ENCODE assay signal across 12 cellular contexts in the genomic region with DNA sequence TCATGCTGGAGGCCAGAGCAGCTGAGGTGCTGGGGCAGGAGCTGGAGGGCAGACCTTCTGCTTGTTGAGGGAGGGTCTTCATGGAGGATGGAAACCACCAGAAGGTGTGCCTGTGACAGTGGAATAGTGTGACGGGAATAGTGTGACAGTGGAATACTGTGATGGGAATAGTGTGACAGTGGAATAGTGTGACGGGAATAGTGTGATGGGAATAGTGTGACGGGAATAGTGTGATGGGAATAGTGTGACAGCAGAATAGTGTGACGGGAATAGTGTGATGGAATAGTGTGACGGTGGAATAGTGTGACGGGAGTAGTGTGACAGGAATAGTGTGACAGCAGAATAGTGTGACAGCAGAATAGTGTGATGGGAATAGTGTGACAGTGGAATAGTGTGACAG.
DNase-seq lines count a peak whose midpoint lies in the region; ATAC-seq, FAIRE-seq and TF ChIP-seq lines count a peak whose summit lies in the region.
"Had no signal": no experiment of that assay in that cellular context is flagged by ENCODE, and none has a peak within 500 bp of the region (broad histone marks: within the 10 kb centered on the region; RNA-seq: fewer than 3 reads in every experiment).

No MANE protein-coding gene starts in this region.

- FAIRE-seq in H1 (lab: Jason Lieb, UNC), result peak; percentile 100

- no peaks in the 10 kb centered on the region for H3K36me3 ChIP-seq in H1 (ENCODE audit: control insufficient read depth in 2 of 4, insufficient read depth in 4 of 4, low read length in 3 of 4)
- H3K36me3 ChIP-seq in mucosa of descending colon (ENCODE audit: low read depth), result no peaks in the 10 kb centered on the region

- WGBS in H1 (ENCODE audit: extremely low coverage in 1 of 2, insufficient coverage in 1 of 2, insufficient read length in 1 of 2, insufficient replicate concordance in 2 of 2, low coverage in 1 of 2, low lambda C conversion rate in 2 of 2, missing lambda C conversion rate in 1 of 2), 2 experiments, result 46 to 84% methylated on average over 5 to 6 of the region's 6 CpGs

- ATAC-seq in mucosa of descending colon, result peak; percentile 50
- ATAC-seq in left colon, result no peak
- no peak for ATAC-seq in HG02852 (IDR thresholded peaks at IDR 0.05; ENCODE audit: unreplicated experiment)

- H2BK120ac ChIP-seq in H1 (replicated peaks; ENCODE audit: low read depth, low read length), result no peak overlapping the region

- H2BK20ac ChIP-seq in H1 (ENCODE audit: low read length), result no peak overlapping the region

- H3K27ac ChIP-seq in H1 (ENCODE audit: low read depth, low read length), result no peak overlapping the region

- no peak overlapping the region for H3K18ac ChIP-seq in H1 (ENCODE audit: extremely low read depth, low read length)

- peaks cover 0 to 2% of the 10 kb centered on the region in 2 experiments for H4K20me1 ChIP-seq in H1 (replicated peaks in 1 of 2; ENCODE audit: control insufficient read depth in 1 of 2, insufficient read depth in 2 of 2, low read length in 2 of 2)

- H4K5ac ChIP-seq in H1 (ENCODE audit: insufficient read length, low read depth, low read length), result no peak overlapping the region

- TF ChIP-seq CTCF in H1 (IDR thresholded peaks at IDR 0.05; ENCODE audit: control extremely low read depth in 1 of 3, insufficient read depth in 1 of 3, low read depth in 1 of 3, low read length in 3 of 3) (no peak), mucosa of descending colon (IDR thresholded peaks at IDR 0.05) (no peak)

- TF ChIP-seq POLR2A in H1 (IDR thresholded peaks at IDR 0.05; ENCODE audit: control extremely low read depth in 1 of 2, low read depth in 2 of 2, low read length in 2 of 2), result no peak

- POLR2A ChIA-PET in H1 (lab: Charles Lee; ENCODE audit: partially characterized antibody), result no interaction called here

- CTCF ChIA-PET in H1 (lab: Charles Lee; ENCODE audit: partially characterized antibody), result interaction anchor here (0.7 to 1.6 kb wide), 3 partner anchors 25 to 207 kb away, joined by 3 to 5 read pairs (median 3); no protein-coding TSS in a partner anchor

- no peak overlapping the region for H3K4me3 ChIP-seq in Jurkat, Clone E6-1 (ENCODE audit: low read length)
- H3K4me3 ChIP-seq in H1 (ENCODE audit: extremely low read depth in 1 of 4, insufficient read depth in 2 of 4, low read depth in 3 of 4, low read length in 4 of 4) (no peak overlapping the region), mucosa of descending colon (no peak overlapping the region)

- H3K4me1 ChIP-seq in H1 (replicated peaks in 1 of 4; ENCODE audit: control insufficient read depth in 3 of 4, insufficient read depth in 4 of 4, low read length in 3 of 4), result 0 out of 7 replicates have a peak, but pooled peaks cover 0 to 2% (median 0%) of the 10 kb centered on the region in 4 experiments
- H3K4me1 ChIP-seq in mucosa of descending colon (ENCODE audit: low read depth), result no peaks in the 10 kb centered on the region

- no peak overlapping the region for H2AK5ac ChIP-seq in H1 (ENCODE audit: low read depth, low read length)

- H3K79me2 ChIP-seq in H1 (ENCODE audit: control insufficient read depth in 1 of 2, insufficient read depth in 2 of 2, low read length in 2 of 2), result no peaks in the 10 kb centered on the region

- H2BK12ac ChIP-seq in H1 (ENCODE audit: low read depth, low read length), result no peak overlapping the region

- H2BK5ac ChIP-seq in H1 (ENCODE audit: low read depth, low read length), result no peak overlapping the region

- H2AFZ ChIP-seq in H1 (ENCODE audit: low read length), result no peak overlapping the region

- H3K9me3 ChIP-seq in H1 (ENCODE audit: insufficient read depth in 2 of 2, low read depth in 1 of 2, low read length in 1 of 2) (peaks cover 0 to 5% of the 10 kb centered on the region in 2 experiments; a peak in 1 of 4 replicates), mucosa of descending colon (no peaks in the 10 kb centered on the region)

- H3K27me3 ChIP-seq in H1 (replicated peaks in 1 of 4; ENCODE audit: control insufficient read depth in 3 of 4, extremely low read depth in 1 of 4, insufficient read depth in 3 of 4, low read length in 3 of 4), result no peaks in the 10 kb centered on the region

- no peak overlapping the region for H3K9ac ChIP-seq in H1 (replicated peaks in 1 of 4; ENCODE audit: extremely low read depth in 1 of 4, low read depth in 3 of 4, low read length in 3 of 4)

- no peak overlapping the region for H4K91ac ChIP-seq in H1 (replicated peaks; ENCODE audit: insufficient read length, low read length)

- no peak overlapping the region for H3K4me2 ChIP-seq in H1 (ENCODE audit: insufficient read depth in 1 of 2, low read depth in 2 of 2, low read length in 2 of 2)

- H2BK15ac ChIP-seq in H1 (ENCODE audit: low read length), result no peak overlapping the region

- TF ChIP-seq EP300 in H1 (IDR thresholded peaks at IDR 0.05; ENCODE audit: borderline replicate concordance in 1 of 2, low read depth in 2 of 2, low read length in 2 of 2), result no peak

- H3K23me2 ChIP-seq in H1 (ENCODE audit: low read depth, low read length), result peaks cover 5% of the 10 kb centered on the region; the same call in 1 of the 2 replicates

- DNase-seq in COLO668 (lab: John Stamatoyannopoulos, UW; ENCODE audit: unreplicated experiment) (peak; percentile 36), H1 (ENCODE audit: low read depth in 1 of 2, low spot score in 2 of 2) (no peak), mucosa of descending colon (no peak), left colon (no peak), NK-92 (lab: John Stamatoyannopoulos, UW; ENCODE audit: unreplicated experiment) (no peak), NCI-H2029 (lab: John Stamatoyannopoulos, UW) (no peak)
- peak; percentile 4 for DNase-seq in Jurkat, Clone E6-1 (ENCODE audit: low read depth, low spot score)
- DNase-seq: activated CD4-positive, CD25-positive, alpha-beta regulatory T cell; activated gamma-delta T cell; nephron progenitor cell; stimulated activated naive CD4-positive, alpha-beta T cell had no signal

- no peak overlapping the region for H4K8ac ChIP-seq in H1 (ENCODE audit: extremely low read depth, insufficient read depth, low read length)

- H3K14ac ChIP-seq in H1 (ENCODE audit: insufficient read length), result no peak overlapping the region

- no peaks in the 10 kb centered on the region; the same call in 1 of the 2 replicates for H3K79me1 ChIP-seq in H1 (ENCODE audit: low read depth, low read length)

- intact Hi-C loops in mucosa of descending colon (cut with DNase I, micrococcal nuclease), result no loop called here
- intact Hi-C loops in left colon (cut with DNase I, micrococcal nuclease), result no loop called here

- no peak for TF ChIP-seq RAD21 in H1 (IDR thresholded peaks at IDR 0.05 in 1 of 2, conservative IDR thresholded peaks at IDR 0.05 in 1 of 2; ENCODE audit: low read depth in 2 of 2, low read length in 2 of 2)

- no peak overlapping the region for H3K23ac ChIP-seq in H1 (ENCODE audit: insufficient read length)

- peak overlapping the region; percentile 19 for H3K56ac ChIP-seq in H1 (replicated peaks; ENCODE audit: insufficient read length, low read depth, low read length)

- H3K4ac ChIP-seq in H1 (replicated peaks; ENCODE audit: insufficient read length, low read depth, low read length), result no peak overlapping the region

TF ChIP-seq in H1, 55 proteins besides CTCF, POLR2A, EP300 and RAD21:
- TF ChIP-seq RXRA (IDR thresholded peaks at IDR 0.05; ENCODE audit: insufficient read depth, low read depth, low read length) (no peak), TCF12 (IDR thresholded peaks at IDR 0.05; ENCODE audit: low read depth, low read length) (no peak), GTF2F1 (IDR thresholded peaks at IDR 0.05; ENCODE audit: borderline replicate concordance, low read depth, low read length) (no peak), SUZ12 (IDR thresholded peaks at IDR 0.05; ENCODE audit: low read length) (no peak), POU5F1 (IDR thresholded peaks at IDR 0.05; ENCODE audit: low read depth, low read length) (no peak), SP4 (IDR thresholded peaks at IDR 0.05; ENCODE audit: low read length) (no peak), TAF7 (optimal IDR thresholded peaks at IDR 0.05; ENCODE audit: borderline replicate concordance, low read depth, low read length) (no peak), CBX5 (IDR thresholded peaks at IDR 0.05; ENCODE audit: low read depth, low read length) (no peak), CEBPB (IDR thresholded peaks at IDR 0.05; ENCODE audit: low read depth, low read length) (no peak), SP1 (IDR thresholded peaks at IDR 0.05; ENCODE audit: low read depth, low read length) (no peak), MAFK (IDR thresholded peaks at IDR 0.05; ENCODE audit: low read depth, low read length) (no peak), ZNF274 (IDR thresholded peaks at IDR 0.05; ENCODE audit: borderline replicate concordance, extremely low read depth, low read length) (no peak)
- TF ChIP-seq, protein P1, sequence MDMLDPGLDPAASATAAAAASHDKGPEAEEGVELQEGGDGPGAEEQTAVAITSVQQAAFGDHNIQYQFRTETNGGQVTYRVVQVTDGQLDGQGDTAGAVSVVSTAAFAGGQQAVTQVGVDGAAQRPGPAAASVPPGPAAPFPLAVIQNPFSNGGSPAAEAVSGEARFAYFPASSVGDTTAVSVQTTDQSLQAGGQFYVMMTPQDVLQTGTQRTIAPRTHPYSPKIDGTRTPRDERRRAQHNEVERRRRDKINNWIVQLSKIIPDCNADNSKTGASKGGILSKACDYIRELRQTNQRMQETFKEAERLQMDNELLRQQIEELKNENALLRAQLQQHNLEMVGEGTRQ (IDR thresholded peaks at IDR 0.05; ENCODE audit: low read length), result no peak
- TF ChIP-seq, protein P2, sequence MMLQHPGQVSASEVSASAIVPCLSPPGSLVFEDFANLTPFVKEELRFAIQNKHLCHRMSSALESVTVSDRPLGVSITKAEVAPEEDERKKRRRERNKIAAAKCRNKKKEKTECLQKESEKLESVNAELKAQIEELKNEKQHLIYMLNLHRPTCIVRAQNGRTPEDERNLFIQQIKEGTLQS (IDR thresholded peaks at IDR 0.05; ENCODE audit: insufficient read depth, low read depth, low read length), result no peak
TF ChIP-seq in H1: peak in this region for 0.

Comparison
In these comparisons a context has a peak if more than half of its experiments do, and no peak if none do; other contexts are left out.
1. DNase-seq: peak in COLO668 (single experiment) and Jurkat, Clone E6-1 (single experiment); none in H1 (0 of 2), mucosa of descending colon (0 of 3), left colon (0 of 2), NK-92 (single experiment) and NCI-H2029 (single experiment).